17 cellular contexts compared by ENCODE assay signal in the genomic region with DNA sequence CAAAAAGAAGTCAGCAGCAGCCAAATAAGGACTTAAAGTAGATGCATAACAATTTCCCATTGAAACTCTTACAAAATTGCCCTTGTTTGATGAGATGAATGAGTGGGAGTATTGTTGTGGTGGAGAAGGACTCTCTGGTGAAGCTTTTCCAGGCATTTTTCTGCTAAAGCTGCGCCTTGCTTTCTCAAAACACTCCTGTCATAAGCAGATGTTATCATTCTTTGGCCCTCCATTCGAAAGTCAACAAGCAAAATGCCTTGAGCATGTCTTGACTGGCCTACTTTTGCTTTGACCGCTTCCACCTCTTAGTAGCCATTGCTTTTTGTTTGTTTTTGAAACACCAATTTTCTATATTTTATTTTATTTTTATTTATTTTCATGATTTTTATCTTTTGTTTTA.
DNase-seq lines count a peak whose midpoint lies in the region; ATAC-seq, FAIRE-seq and TF ChIP-seq lines count a peak whose summit lies in the region.
"Had no signal": no experiment of that assay in that cellular context is flagged by ENCODE, and none has a peak within 500 bp of the region (broad histone marks: within the 10 kb centered on the region; RNA-seq: fewer than 3 reads in every experiment).

No MANE protein-coding gene starts in this region.

- ATAC-seq in body of pancreas, result no peak
- ATAC-seq: HepG2 had no signal

- no peak overlapping the region for H3K9ac ChIP-seq in mammary epithelial cell (ENCODE audit: insufficient read depth, low read length)
- H3K9ac ChIP-seq: BLaER1 had no signal

- TF ChIP-seq CTCF in mammary epithelial cell (conservative IDR thresholded peaks at IDR 0.05 in 1 of 2, IDR thresholded peaks at IDR 0.05 in 1 of 2; ENCODE audit: extremely low read depth in 1 of 2, insufficient read depth in 1 of 2, low read depth in 1 of 2, low read length in 2 of 2) (no peak), breast epithelium (IDR thresholded peaks at IDR 0.05) (no peak), body of pancreas (IDR thresholded peaks at IDR 0.05) (no peak)

- BruUV-seq in mammary epithelial cell (replicated peaks; lab: Mats Ljungman, UMichigan), result no TSS peak

- no peak overlapping the region for H3K27ac Mint-ChIP-seq in activated CD4-positive, alpha-beta T cell treated with anti-CD3 and anti-CD28 coated beads, Interleukin-2, amount 10 ng/mL, durations not matched to agents 7 days and 5 days
- H3K27ac Mint-ChIP-seq: CD14-positive monocyte; CD4-positive, alpha-beta memory T cell; IgD-negative memory B cell had no signal

- in situ Hi-C loops in mammary epithelial cell (cut with MboI; ENCODE audit: low sequenced_read_pairs in 2 of 2), result no loop called here

- no peaks in the 10 kb centered on the region for H3K36me3 Mint-ChIP-seq in activated CD4-positive, alpha-beta T cell treated with anti-CD3 and anti-CD28 coated beads, Interleukin-2, amount 10 ng/mL, durations not matched to agents 7 days and 5 days (ENCODE audit: low read depth)
- H3K36me3 Mint-ChIP-seq: CD14-positive monocyte; CD4-positive, alpha-beta memory T cell; IgD-negative memory B cell had no signal

- intact Hi-C loops in mammary epithelial cell (cut with micrococcal nuclease) (no loop called here), breast epithelium (cut with DNase I; ENCODE audit: low total_unique reads) (no loop called here), body of pancreas (cut with DNase I) (no loop called here)

- H3K27me3 Mint-ChIP-seq in activated CD4-positive, alpha-beta T cell treated with anti-CD3 and anti-CD28 coated beads, Interleukin-2, amount 10 ng/mL, durations not matched to agents 7 days and 5 days, result no peaks in the 10 kb centered on the region
- H3K27me3 Mint-ChIP-seq: CD4-positive, alpha-beta memory T cell; IgD-negative memory B cell had no signal

- no peaks in the 10 kb centered on the region for H3K79me2 ChIP-seq in mammary epithelial cell (ENCODE audit: insufficient read depth, low read length)

- H3K27me3 ChIP-seq in mammary epithelial cell (ENCODE audit: insufficient read depth, low read length) (no peaks in the 10 kb centered on the region), breast epithelium (no peaks in the 10 kb centered on the region), body of pancreas (no peaks in the 10 kb centered on the region)

- H3K4me1 Mint-ChIP-seq in activated CD4-positive, alpha-beta T cell treated with anti-CD3 and anti-CD28 coated beads, Interleukin-2, amount 10 ng/mL, durations not matched to agents 7 days and 5 days, result no peaks in the 10 kb centered on the region
- H3K4me1 Mint-ChIP-seq: CD14-positive monocyte; CD4-positive, alpha-beta memory T cell; IgD-negative memory B cell had no signal

- no peak overlapping the region for H3K4me2 ChIP-seq in mammary epithelial cell (ENCODE audit: insufficient read depth, low read depth, low read length)
- H3K4me2 ChIP-seq: BLaER1 had no signal

- dilution Hi-C loops in mammary epithelial cell (cut with HindIII; ENCODE audit: low sequenced_read_pairs), result no loop called here

- TF ChIP-seq POLR2A in breast epithelium (IDR thresholded peaks at IDR 0.05), result no peak
- no peak for TF ChIP-seq POLR2A in body of pancreas (IDR thresholded peaks at IDR 0.05)

- DNase-seq in mammary epithelial cell (peak; percentile 62), breast epithelium (ENCODE audit: low spot score in 2 of 2) (no peak), foreskin melanocyte (peak; percentile 0), body of pancreas (no peak)
- no peak for DNase-seq in activated CD4-positive, alpha-beta T cell treated with anti-CD3 and anti-CD28 coated beads, Interleukin-2, amount 10 ng/mL, durations not matched to agents 7 days and 5 days
- no peak for DNase-seq in activated CD4-positive, alpha-beta T cell treated with anti-CD3 and anti-CD28 coated beads, Interleukin-2, amount 50 U/mL, for 1 hour
- DNase-seq: Calu3; CD4-positive, alpha-beta memory T cell; DMS79 treated with DMSO at 0.1 percent for 48 hours; GF-D8 had no signal

- CTCF ChIA-PET in mammary epithelial cell (lab: Charles Lee; ENCODE audit: low non-redundant PET), result no interaction called here
- CTCF ChIA-PET in activated CD4-positive, alpha-beta T cell treated with anti-CD3 and anti-CD28 coated beads, Interleukin-2, amount 10 ng/mL, durations not matched to agents 7 days and 5 days (lab: Charles Lee), result no interaction called here

- H3K9me3 ChIP-seq in mammary epithelial cell (replicated peaks; ENCODE audit: insufficient read depth, low read length) (no peaks in the 10 kb centered on the region), breast epithelium (no peaks in the 10 kb centered on the region), body of pancreas (no peaks in the 10 kb centered on the region)
- H3K9me3 ChIP-seq: BLaER1, HAP-1 had no signal

- H3K4me3 ChIP-seq in mammary epithelial cell (replicated peaks in 1 of 3; ENCODE audit: insufficient read depth in 1 of 3, low read depth in 2 of 3, low read length in 3 of 3) (no peak overlapping the region), breast epithelium (no peak overlapping the region), body of pancreas (no peak overlapping the region)
- H3K4me3 ChIP-seq: BLaER1, HAP-1 had no signal

- H3K4me3 Mint-ChIP-seq in activated CD4-positive, alpha-beta T cell treated with anti-CD3 and anti-CD28 coated beads, Interleukin-2, amount 10 ng/mL, durations not matched to agents 7 days and 5 days, result no peak overlapping the region
- H3K4me3 Mint-ChIP-seq: CD14-positive monocyte; CD4-positive, alpha-beta memory T cell; IgD-negative memory B cell had no signal

- H3K4me1 ChIP-seq in mammary epithelial cell (ENCODE audit: insufficient read depth, low read length), result no peaks in the 10 kb centered on the region
- H3K4me1 ChIP-seq in breast epithelium, result no peaks in the 10 kb centered on the region
- no peaks in the 10 kb centered on the region for H3K4me1 ChIP-seq in body of pancreas
- H3K4me1 ChIP-seq: BLaER1, HAP-1 had no signal

- FAIRE-seq in endometrium (lab: Jason Lieb, UNC), result peak; percentile 90
- FAIRE-seq: HepG2 had no signal

- H3K36me3 ChIP-seq in mammary epithelial cell (ENCODE audit: insufficient read depth, low read length), result no peaks in the 10 kb centered on the region
- no peaks in the 10 kb centered on the region for H3K36me3 ChIP-seq in breast epithelium
- H3K36me3 ChIP-seq in body of pancreas (replicated peaks in 1 of 2; ENCODE audit: insufficient read depth in 1 of 2, low read depth in 2 of 2), result no peaks in the 10 kb centered on the region
- H3K36me3 ChIP-seq: BLaER1, HAP-1 had no signal

- H3K9me3 Mint-ChIP-seq in activated CD4-positive, alpha-beta T cell treated with anti-CD3 and anti-CD28 coated beads, Interleukin-2, amount 10 ng/mL, durations not matched to agents 7 days and 5 days, result no peaks in the 10 kb centered on the region

- H3K27ac ChIP-seq in mammary epithelial cell (ENCODE audit: insufficient read depth, low read depth, low read length), result no peak overlapping the region
- H3K27ac ChIP-seq in breast epithelium, result no peak overlapping the region
- no peak overlapping the region for H3K27ac ChIP-seq in body of pancreas
- H3K27ac ChIP-seq: 22Rv1, BLaER1 had no signal

- no peak overlapping the region for H2AFZ ChIP-seq in mammary epithelial cell (ENCODE audit: low read depth, low read length)

- H4K20me1 ChIP-seq in mammary epithelial cell (ENCODE audit: insufficient read depth, low read length), result no peaks in the 10 kb centered on the region
- H4K20me1 ChIP-seq: BLaER1 had no signal

- 17% methylated on average over 3 of the region's 3 CpGs for WGBS in mammary epithelial cell (ENCODE audit: low coverage, missing lambda C conversion rate)
- 64 to 69% methylated on average over 3 of the region's 3 CpGs for WGBS in body of pancreas, 2 donors

- POLR2A ChIA-PET in activated CD4-positive, alpha-beta T cell treated with anti-CD3 and anti-CD28 coated beads, Interleukin-2, amount 10 ng/mL, durations not matched to agents 7 days and 5 days (lab: Charles Lee), result no interaction called here

Comparison
In these comparisons a context has a peak if more than half of its experiments do, and no peak if none do; other contexts are left out.
1. DNase-seq: peak in mammary epithelial cell (single experiment) and foreskin melanocyte (single experiment); none in breast epithelium (0 of 2), activated CD4-positive, alpha-beta T cell treated with anti-CD3 and anti-CD28 coated beads, Interleukin-2, amount 10 ng/mL, durations not matched to agents 7 days and 5 days (single experiment), activated CD4-positive, alpha-beta T cell treated with anti-CD3 and anti-CD28 coated beads, Interleukin-2, amount 50 U/mL, for 1 hour (single experiment) and body of pancreas (0 of 4).